Comparison of ENCODE assay signal across 8 cellular contexts in the genomic region with DNA sequence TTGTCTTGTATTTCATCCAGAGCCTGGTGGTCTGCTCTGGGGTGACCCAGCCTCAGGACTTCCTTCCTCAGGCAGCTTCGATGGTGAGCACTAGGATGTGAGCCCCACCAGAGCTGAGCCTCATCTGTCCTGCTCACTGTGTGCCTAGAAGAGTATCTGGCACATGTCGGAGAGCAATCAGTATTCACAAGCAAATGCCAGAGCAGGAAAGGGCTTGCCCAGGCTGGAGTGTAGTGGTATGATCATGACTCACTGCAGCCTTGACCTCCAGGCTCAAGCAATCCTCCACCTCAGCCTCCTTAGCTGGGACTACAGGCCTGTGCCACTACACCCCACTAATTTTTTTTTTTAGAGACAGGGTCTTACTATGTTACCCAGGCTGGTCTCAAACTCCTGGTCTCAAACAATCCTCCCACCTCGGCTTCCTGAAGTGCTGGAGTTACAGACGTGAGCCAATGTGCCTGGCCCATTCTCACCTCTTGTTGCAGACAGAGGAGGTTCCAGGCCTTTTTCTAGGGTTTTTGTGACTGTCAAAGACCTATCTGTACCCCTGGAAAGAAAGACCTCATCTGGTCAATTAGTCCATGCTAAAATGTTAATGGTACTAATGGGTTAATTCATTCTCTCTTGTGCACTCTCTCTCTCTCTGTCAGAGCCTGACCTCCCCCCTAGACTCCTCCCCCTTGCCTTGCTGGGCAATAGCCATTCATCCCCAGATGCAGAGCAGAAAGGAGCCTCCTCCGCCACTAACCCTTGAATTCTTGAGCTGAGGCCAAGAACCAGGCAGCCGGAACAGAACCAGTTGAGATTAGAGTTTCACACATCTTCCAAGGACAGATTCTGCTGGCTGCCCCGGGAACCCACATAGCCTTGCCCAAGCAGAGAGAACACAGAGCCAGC.
DNase-seq lines count a peak whose midpoint lies in the region; ATAC-seq and TF ChIP-seq lines count a peak whose summit lies in the region.

No MANE protein-coding gene starts in this region.

- peak overlapping the region; percentile 6 for H2AFZ ChIP-seq in neuron (ENCODE audit: low read depth, low read length)

- TF ChIP-seq CTCF in BE2C (IDR thresholded peaks at IDR 0.05; ENCODE audit: low read depth, low read length) = no peak
- TF ChIP-seq CTCF in fibroblast of the aortic adventitia (IDR thresholded peaks at IDR 0.05; ENCODE audit: insufficient read depth, low read length) = no peak

- no peaks in the 10 kb centered on the region for H3K27me3 ChIP-seq in BE2C
- no peaks in the 10 kb centered on the region for H3K27me3 ChIP-seq in neuron (ENCODE audit: insufficient read depth, low read length)

- H3K4me3 ChIP-seq in BE2C (ENCODE audit: low read depth, low read length) = no peak overlapping the region
- H3K4me3 ChIP-seq in fibroblast of the aortic adventitia (ENCODE audit: low read depth, low read length) = no peak overlapping the region
- H3K4me3 ChIP-seq in neuron (ENCODE audit: low read length) = peak overlapping the region; percentile 41

- H3K36me3 ChIP-seq in BE2C (no peaks in the 10 kb centered on the region), neuron (ENCODE audit: insufficient read depth, low read length) (no peaks in the 10 kb centered on the region)

- ATAC-seq in GM21526 (IDR thresholded peaks at IDR 0.05; ENCODE audit: low FRiP score, unreplicated experiment) = no peak
- ATAC-seq in GM21529 (IDR thresholded peaks at IDR 0.05; ENCODE audit: unreplicated experiment) = no peak

- H3K9me3 ChIP-seq in BE2C (no peaks in the 10 kb centered on the region), neuron (ENCODE audit: low read length) (no peaks in the 10 kb centered on the region)

- no peaks in the 10 kb centered on the region for H3K4me1 ChIP-seq in BE2C
- peaks cover 28% of the 10 kb centered on the region for H3K4me1 ChIP-seq in neuron (ENCODE audit: insufficient read depth, low read length)

- DNase-seq in BE2C = peak; percentile 29
- DNase-seq in RPMI7951 (ENCODE audit: low read depth) = peak; percentile 93
- DNase-seq in fibroblast of the aortic adventitia (ENCODE audit: low read depth) = peak; percentile 94
- DNase-seq in inferior parietal cortex (ENCODE audit: extremely low spot score) = no peak
- DNase-seq in 8988T = no peak

Comparison
In these comparisons a context has a peak if more than half of its experiments do, and no peak if none do; other contexts are left out.
1. DNase-seq: peak in BE2C (single experiment), RPMI7951 (single experiment) and fibroblast of the aortic adventitia (single experiment); none in inferior parietal cortex (single experiment) and 8988T (single experiment).